Comparison of ENCODE assay signal across 1 cellular context in the genomic region with DNA sequence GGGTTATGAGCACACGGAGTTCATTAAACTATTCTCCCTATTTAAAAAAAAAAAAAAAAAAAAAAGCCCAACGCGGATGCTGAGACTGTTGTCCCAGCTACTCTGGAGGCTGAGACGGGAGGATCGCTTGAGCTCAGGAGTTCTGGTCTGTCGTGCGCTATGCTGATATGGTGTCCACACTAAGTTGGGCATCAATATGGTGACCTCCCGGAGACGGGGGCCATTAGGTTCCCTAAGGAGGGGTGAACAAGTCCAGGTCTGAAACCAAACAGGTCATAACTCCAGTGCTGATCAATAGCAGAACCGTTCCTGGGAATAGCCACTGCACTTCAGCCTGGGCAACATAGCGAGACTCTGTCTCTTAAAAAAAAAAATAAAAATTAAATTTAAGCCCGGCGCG.
TF ChIP-seq lines count a peak whose summit lies in the region.

No MANE protein-coding gene starts in this region.

TF ChIP-seq in HepG2, 621 proteins besides CTCF, POLR2A, EP300 and RAD21:
- TF ChIP-seq ZNF510 (CRISPR knock-in tag; IDR thresholded peaks at IDR 0.05; ENCODE audit: low read depth) (no peak), RNF2 (conservative IDR thresholded peaks at IDR 0.05; ENCODE audit: low read depth) (no peak), U2AF2 (IDR thresholded peaks at IDR 0.05; ENCODE audit: low read depth, low read length) (no peak), PHF20 (CRISPR knock-in tag; IDR thresholded peaks at IDR 0.05) (no peak), ZNF350 (CRISPR knock-in tag; IDR thresholded peaks at IDR 0.05; ENCODE audit: borderline replicate concordance, low read depth) (no peak), ZC3H13 (CRISPR knock-in tag; IDR thresholded peaks at IDR 0.05) (no peak), ARID5B (CRISPR knock-in tag; IDR thresholded peaks at IDR 0.05) (no peak), ZBTB3 (CRISPR knock-in tag; IDR thresholded peaks at IDR 0.05; ENCODE audit: borderline replicate concordance, low read depth) (no peak), REPIN1 (CRISPR knock-in tag; IDR thresholded peaks at IDR 0.05; ENCODE audit: borderline replicate concordance, low read depth) (no peak), JARID2 (CRISPR knock-in tag; IDR thresholded peaks at IDR 0.05; ENCODE audit: insufficient replicate concordance) (no peak), HDAC6 (IDR thresholded peaks at IDR 0.05; ENCODE audit: low read depth, low read length) (no peak), ZNF83 (CRISPR knock-in tag; IDR thresholded peaks at IDR 0.05; ENCODE audit: borderline replicate concordance) (no peak), STAT6 (CRISPR knock-in tag; IDR thresholded peaks at IDR 0.05; ENCODE audit: borderline replicate concordance) (no peak), STAG1 (CRISPR knock-in tag; IDR thresholded peaks at IDR 0.05) (no peak), GRHL1 (CRISPR knock-in tag; conservative IDR thresholded peaks at IDR 0.05) (no peak), GPBP1L1 (CRISPR knock-in tag; IDR thresholded peaks at IDR 0.05) (no peak)
- TF ChIP-seq, protein P1, sequence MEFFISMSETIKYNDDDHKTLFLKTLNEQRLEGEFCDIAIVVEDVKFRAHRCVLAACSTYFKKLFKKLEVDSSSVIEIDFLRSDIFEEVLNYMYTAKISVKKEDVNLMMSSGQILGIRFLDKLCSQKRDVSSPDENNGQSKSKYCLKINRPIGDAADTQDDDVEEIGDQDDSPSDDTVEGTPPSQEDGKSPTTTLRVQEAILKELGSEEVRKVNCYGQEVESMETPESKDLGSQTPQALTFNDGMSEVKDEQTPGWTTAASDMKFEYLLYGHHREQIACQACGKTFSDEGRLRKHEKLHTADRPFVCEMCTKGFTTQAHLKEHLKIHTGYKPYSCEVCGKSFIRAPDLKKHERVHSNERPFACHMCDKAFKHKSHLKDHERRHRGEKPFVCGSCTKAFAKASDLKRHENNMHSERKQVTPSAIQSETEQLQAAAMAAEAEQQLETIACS (CRISPR knock-in tag; IDR thresholded peaks at IDR 0.05), result no peak
TF ChIP-seq in HepG2: peak in this region for 0.
